ENCODE assay signal across 8 cellular contexts in the genomic region with DNA sequence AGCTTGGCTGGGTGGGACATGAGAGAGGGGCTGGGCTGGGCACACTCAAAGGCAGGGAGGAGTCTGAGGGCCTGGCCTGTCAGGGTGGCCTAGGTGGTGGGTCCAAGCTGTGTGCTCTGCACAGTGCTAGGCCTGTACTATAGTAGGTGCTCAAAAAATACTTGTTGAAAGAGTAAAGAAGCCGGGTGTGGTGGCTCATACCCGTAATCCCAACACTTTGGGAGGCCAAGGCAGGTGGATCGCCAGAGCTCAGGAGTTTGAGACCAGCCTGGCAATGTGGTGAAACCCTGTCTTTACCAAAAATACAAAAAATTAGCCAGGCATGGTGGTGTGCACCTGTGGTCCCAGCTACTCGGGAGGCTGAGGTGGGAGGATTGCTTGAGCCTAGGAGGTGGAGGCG. TPM values are rescaled to one million over a fixed set of nuclear protein-coding genes. Genes with fewer than 3 reads are reported as not detected.
A peak's percentile ranks its signal among the peaks of the same experiment; 100 is the strongest.
DNase-seq lines count a peak whose midpoint lies in the region; ATAC-seq and TF ChIP-seq lines count a peak whose summit lies in the region.
"Not testable (repeated sequence)": the region's sequence is repeated elsewhere in the genome, so short reads cannot be mapped to it uniquely, and the experiment has no call there.

No MANE protein-coding gene starts in this region.

- no CpG with 5 or more reads among the region's 5 CpGs for WGBS in H9 (ENCODE audit: extremely low coverage, insufficient read length, low lambda C conversion rate)
- WGBS in mammary epithelial cell (ENCODE audit: low coverage, missing lambda C conversion rate): 75% methylated on average over 4 of the region's 5 CpGs
- WGBS in mesenchymal stem cell: 97% methylated on average over 3 of the region's 5 CpGs

- not testable (repeated sequence) for H2BK20ac ChIP-seq in H9 (ENCODE audit: low read depth, low read length, poor library complexity, severe bottlenecking)

- not testable (repeated sequence) for H3K4me3 ChIP-seq in mammary epithelial cell (replicated peaks in 1 of 3; ENCODE audit: insufficient read depth in 1 of 3, low read depth in 2 of 3, low read length in 3 of 3); mesenchymal stem cell (ENCODE audit: insufficient read depth in 1 of 2, low read depth in 1 of 2, low read length in 2 of 2); neural progenitor cell; uterus

- H3F3A ChIP-seq in neural progenitor cell (ENCODE audit: low read depth): peaks cover 40% of the 10 kb centered on the region

- CTCF ChIA-PET in mammary epithelial cell (lab: Charles Lee; ENCODE audit: low non-redundant PET): not testable (repeated sequence)

- not testable (repeated sequence) for H3K36me3 ChIP-seq in mammary epithelial cell (ENCODE audit: insufficient read depth, low read length); neural progenitor cell; uterus
- H3K36me3 ChIP-seq in mesenchymal stem cell (ENCODE audit: control insufficient read depth in 1 of 2, insufficient read depth in 2 of 2, low read depth in 1 of 2, low read length in 2 of 2): peaks cover 5 to 55% of the 10 kb centered on the region in 2 experiments

- H2AFZ ChIP-seq in H9 (ENCODE audit: low read length); mammary epithelial cell (ENCODE audit: low read depth, low read length); mesenchymal stem cell (ENCODE audit: low read depth, low read length); neural progenitor cell (replicated peaks): not testable (repeated sequence)

- BruUV-seq in mammary epithelial cell (replicated peaks; lab: Mats Ljungman, UMichigan): not testable (repeated sequence)

- not testable (repeated sequence) for H4K8ac ChIP-seq in H9 (replicated peaks; ENCODE audit: insufficient read length, low read depth, low read length)
- H4K8ac ChIP-seq in mesenchymal stem cell (ENCODE audit: low read length): peak overlapping the region; percentile 64

- H2AK5ac ChIP-seq in H9 (ENCODE audit: insufficient read length, low read length); mesenchymal stem cell (ENCODE audit: low read length, severe bottlenecking): not testable (repeated sequence)

- H3K18ac ChIP-seq in H9 (ENCODE audit: insufficient read length, low read depth, low read length): peak overlapping the region; percentile 62
- not testable (repeated sequence) for H3K18ac ChIP-seq in mesenchymal stem cell (ENCODE audit: low read depth in 1 of 2, low read length in 2 of 2)

- H3K27ac Mint-ChIP-seq in H9: peak overlapping the region; percentile 95 to 100 (median 97)
- not testable (repeated sequence) for H3K27ac Mint-ChIP-seq in T-helper 2 cell treated with Interferon-gamma antibody and Interleukin-4, amounts not matched to agents 5 μg/mL and 100 μg/mL, for 36 hours
- H3K27ac Mint-ChIP-seq in glutamatergic neuron (ENCODE audit: unreplicated experiment): peak overlapping the region; percentile 89
- peak overlapping the region; percentile 60 for H3K27ac Mint-ChIP-seq in neural progenitor cell
- H3K27ac Mint-ChIP-seq in stimulated activated naive CD8-positive, alpha-beta T cell treated with anti-CD3 and anti-CD28 coated beads, Interleukin-15, amount 100 ng/mL, for 72 hours: peak overlapping the region; percentile 38 to 91

- H3K23me2 ChIP-seq in H9 (ENCODE audit: insufficient read length, low read depth, low read length, poor library complexity, severe bottlenecking): not testable (repeated sequence)

- H3K4me1 ChIP-seq in H9 (ENCODE audit: insufficient read depth, low read length); uterus: not testable (repeated sequence)
- H3K4me1 ChIP-seq in mammary epithelial cell (ENCODE audit: insufficient read depth, low read length) (peaks cover 53% of the 10 kb centered on the region), mesenchymal stem cell (ENCODE audit: control insufficient read depth, insufficient read depth, low read depth, low read length) (peaks cover 20% of the 10 kb centered on the region), neural progenitor cell (peaks cover 58% of the 10 kb centered on the region)

- H2BK15ac ChIP-seq in H9 (ENCODE audit: low read depth, low read length); mesenchymal stem cell (ENCODE audit: low read depth, poor library complexity, severe bottlenecking): not testable (repeated sequence)

- not testable (repeated sequence) for H4K91ac ChIP-seq in H9 (ENCODE audit: insufficient read length, low read depth, low read length)
- peak overlapping the region; percentile 29 for H4K91ac ChIP-seq in mesenchymal stem cell (ENCODE audit: low read length)

- not testable (repeated sequence) for TF ChIP-seq POLR2A in uterus (IDR thresholded peaks at IDR 0.05)

- not testable (repeated sequence) for H3K27me3 Mint-ChIP-seq in H9 (ENCODE audit: low read depth); glutamatergic neuron (ENCODE audit: unreplicated experiment); neural progenitor cell (ENCODE audit: insufficient read depth, low read depth)
- peaks cover 12% of the 10 kb centered on the region for H3K27me3 Mint-ChIP-seq in T-helper 2 cell treated with Interferon-gamma antibody and Interleukin-4, amounts not matched to agents 5 μg/mL and 100 μg/mL, for 36 hours (ENCODE audit: low read depth)
- peaks cover 49% of the 10 kb centered on the region for H3K27me3 Mint-ChIP-seq in stimulated activated naive CD8-positive, alpha-beta T cell treated with anti-CD3 and anti-CD28 coated beads, Interleukin-15, amount 100 ng/mL, for 72 hours

- not testable (repeated sequence) for H3K9ac ChIP-seq in H9 (ENCODE audit: extremely low read depth, insufficient read length, low read length); mesenchymal stem cell (ENCODE audit: low read length); neural progenitor cell
- H3K9ac ChIP-seq in mammary epithelial cell (ENCODE audit: insufficient read depth, low read length): peak overlapping the region; percentile 29

- H3K4me2 ChIP-seq in H9 (ENCODE audit: insufficient read depth, insufficient read length, low read length) (peak overlapping the region; percentile 1), mammary epithelial cell (ENCODE audit: insufficient read depth, low read depth, low read length) (peak overlapping the region; percentile 70), neural progenitor cell (peak overlapping the region; percentile 73)
- not testable (repeated sequence) for H3K4me2 ChIP-seq in mesenchymal stem cell (ENCODE audit: low read length, poor library complexity, severe bottlenecking)

- not testable (repeated sequence) for TF ChIP-seq CTCF in H9 (conservative IDR thresholded peaks at IDR 0.05); mammary epithelial cell (conservative IDR thresholded peaks at IDR 0.05 in 1 of 2, IDR thresholded peaks at IDR 0.05 in 1 of 2; ENCODE audit: extremely low read depth in 1 of 2, insufficient read depth in 1 of 2, low read depth in 1 of 2, low read length in 2 of 2); glutamatergic neuron (IDR thresholded peaks at IDR 0.05; ENCODE audit: partially characterized antibody, unreplicated experiment); neural progenitor cell (IDR thresholded peaks at IDR 0.05); uterus (IDR thresholded peaks at IDR 0.05)

- dilution Hi-C loops in mammary epithelial cell (cut with HindIII; ENCODE audit: low sequenced_read_pairs): loop anchor here (25.0 kb wide), 1 partner anchor 388 kb away; a partner anchor contains a TSS

- intact Hi-C loops in mammary epithelial cell (cut with micrococcal nuclease); uterus (cut with DNase I; ENCODE audit: low total_unique reads): not testable (repeated sequence)

- not testable (repeated sequence) for H3T11ph ChIP-seq in H9 (ENCODE audit: low read length)

- H3K9me3 Mint-ChIP-seq in H9; T-helper 2 cell treated with Interferon-gamma antibody and Interleukin-4, amounts not matched to agents 5 μg/mL and 100 μg/mL, for 36 hours; glutamatergic neuron (ENCODE audit: unreplicated experiment); neural progenitor cell; stimulated activated naive CD8-positive, alpha-beta T cell treated with anti-CD3 and anti-CD28 coated beads, Interleukin-15, amount 100 ng/mL, for 72 hours: not testable (repeated sequence)

- H3K4me3 Mint-ChIP-seq in H9: peak overlapping the region; percentile 48 to 73; a peak in 4 of 5 replicates
- peak overlapping the region; percentile 43 for H3K4me3 Mint-ChIP-seq in T-helper 2 cell treated with Interferon-gamma antibody and Interleukin-4, amounts not matched to agents 5 μg/mL and 100 μg/mL, for 36 hours
- H3K4me3 Mint-ChIP-seq in glutamatergic neuron (ENCODE audit: unreplicated experiment): peak overlapping the region; percentile 38
- peak overlapping the region; percentile 71 for H3K4me3 Mint-ChIP-seq in neural progenitor cell
- H3K4me3 Mint-ChIP-seq in stimulated activated naive CD8-positive, alpha-beta T cell treated with anti-CD3 and anti-CD28 coated beads, Interleukin-15, amount 100 ng/mL, for 72 hours: peak overlapping the region; percentile 16 to 62

- H2BK12ac ChIP-seq in H9 (ENCODE audit: insufficient read length, low read depth, low read length); mesenchymal stem cell (ENCODE audit: low read length in 2 of 2): not testable (repeated sequence)

- H3K23ac ChIP-seq in H9 (ENCODE audit: insufficient read length, low read depth, low read length); mesenchymal stem cell (ENCODE audit: low read length in 2 of 2): not testable (repeated sequence)

- not testable (repeated sequence) for H3K9me3 ChIP-seq in H9 (ENCODE audit: control insufficient read depth, low read depth, low read length); mammary epithelial cell (replicated peaks; ENCODE audit: insufficient read depth, low read length); mesenchymal stem cell (ENCODE audit: control insufficient read depth, low read length); neural progenitor cell (ENCODE audit: low read depth); uterus

- H3K79me1 ChIP-seq in H9 (ENCODE audit: insufficient read depth, low read depth, low read length, poor library complexity, severe bottlenecking): not testable (repeated sequence)
- peaks cover 16% of the 10 kb centered on the region for H3K79me1 ChIP-seq in mesenchymal stem cell (replicated peaks; ENCODE audit: low read length, poor library complexity, severe bottlenecking)

- not testable (repeated sequence) for H3K27me3 ChIP-seq in H9 (ENCODE audit: insufficient read depth, low read length); mammary epithelial cell (ENCODE audit: insufficient read depth, low read length); mesenchymal stem cell (ENCODE audit: control insufficient read depth in 1 of 2, insufficient read depth in 1 of 2, low read length in 2 of 2); neural progenitor cell; uterus

- not testable (repeated sequence) for H4K20me1 ChIP-seq in H9 (ENCODE audit: control insufficient read depth, insufficient read depth, insufficient read length); mammary epithelial cell (ENCODE audit: insufficient read depth, low read length)
- H4K20me1 ChIP-seq in neural progenitor cell (ENCODE audit: low read depth): peaks cover 43% of the 10 kb centered on the region

- not testable (repeated sequence) for H3K27ac ChIP-seq in H9 (ENCODE audit: insufficient read length, low read depth, low read length); mesenchymal stem cell (ENCODE audit: low read length, poor library complexity, severe bottlenecking); neural progenitor cell
- H3K27ac ChIP-seq in mammary epithelial cell (ENCODE audit: insufficient read depth, low read depth, low read length): peak overlapping the region; percentile 43
- H3K27ac ChIP-seq in uterus: peak overlapping the region; percentile 72 to 82

- not testable (repeated sequence) for H3K56ac ChIP-seq in H9 (ENCODE audit: insufficient read length, low read depth, low read length)

- in situ Hi-C loops in mammary epithelial cell (cut with MboI; ENCODE audit: low sequenced_read_pairs in 2 of 2): loop anchor here in 1 of 2 donors (25.0 kb wide), 1 partner anchor 388 kb away; a partner anchor contains a TSS

- H3K79me2 ChIP-seq in H9 (ENCODE audit: insufficient read depth, low read length): not testable (repeated sequence)
- H3K79me2 ChIP-seq in mammary epithelial cell (ENCODE audit: insufficient read depth, low read length): peaks cover 78% of the 10 kb centered on the region
- peaks cover 16% of the 10 kb centered on the region for H3K79me2 ChIP-seq in neural progenitor cell (ENCODE audit: low read depth)

- peaks cover 82 to 92% of the 10 kb centered on the region in 2 experiments for H3K4me1 Mint-ChIP-seq in H9
- not testable (repeated sequence) for H3K4me1 Mint-ChIP-seq in T-helper 2 cell treated with Interferon-gamma antibody and Interleukin-4, amounts not matched to agents 5 μg/mL and 100 μg/mL, for 36 hours (ENCODE audit: low read depth); stimulated activated naive CD8-positive, alpha-beta T cell treated with anti-CD3 and anti-CD28 coated beads, Interleukin-15, amount 100 ng/mL, for 72 hours
- peaks cover 44% of the 10 kb centered on the region for H3K4me1 Mint-ChIP-seq in glutamatergic neuron (ENCODE audit: low read depth, unreplicated experiment)
- H3K4me1 Mint-ChIP-seq in neural progenitor cell: peaks cover 70% of the 10 kb centered on the region

- H3K4ac ChIP-seq in H9 (ENCODE audit: low read depth, low read length); mesenchymal stem cell (ENCODE audit: low read depth in 1 of 2, low read length in 2 of 2): not testable (repeated sequence)

- H2BK120ac ChIP-seq in H9 (ENCODE audit: low read depth, low read length, poor library complexity, severe bottlenecking); mesenchymal stem cell (ENCODE audit: low read depth, low read length): not testable (repeated sequence)

- peaks cover 12 to 40% (median 39%) of the 10 kb centered on the region in 3 experiments; a peak in 6 of 7 replicates for H3K36me3 Mint-ChIP-seq in H9 (ENCODE audit: insufficient read depth in 1 of 3, low read depth in 3 of 3)
- H3K36me3 Mint-ChIP-seq in T-helper 2 cell treated with Interferon-gamma antibody and Interleukin-4, amounts not matched to agents 5 μg/mL and 100 μg/mL, for 36 hours (ENCODE audit: low read depth); glutamatergic neuron (ENCODE audit: unreplicated experiment): not testable (repeated sequence)
- H3K36me3 Mint-ChIP-seq in neural progenitor cell: peaks cover 17% of the 10 kb centered on the region

- not testable (repeated sequence) for H3K14ac ChIP-seq in H9 (ENCODE audit: insufficient read depth, low read length); mesenchymal stem cell (ENCODE audit: low read length in 2 of 2)

- not testable (repeated sequence) for H4K5ac ChIP-seq in H9 (ENCODE audit: insufficient read length, low read depth, low read length)

- H2BK5ac ChIP-seq in H9 (ENCODE audit: insufficient read length, low read length); mesenchymal stem cell (ENCODE audit: low read depth, low read length, poor library complexity, severe bottlenecking): not testable (repeated sequence)

- not testable (repeated sequence) for ATAC-seq in stimulated activated naive CD8-positive, alpha-beta T cell treated with anti-CD3 and anti-CD28 coated beads, Interleukin-15, amount 100 ng/mL, for 72 hours

- DNase-seq in H9; T-helper 2 cell treated with Interferon-gamma antibody and Interleukin-4, amounts not matched to agents 5 μg/mL and 100 μg/mL, for 36 hours (ENCODE audit: low spot score); mammary epithelial cell; glutamatergic neuron; mesenchymal stem cell; neural progenitor cell (ENCODE audit: low spot score); stimulated activated naive CD8-positive, alpha-beta T cell treated with anti-CD3 and anti-CD28 coated beads, Interleukin-15, amount 100 ng/mL, for 72 hours; uterus: not testable (repeated sequence)

RNA-seq across cellular contexts. Expression of a gene that starts 18.7 kb away (rescaled TPM):
- total RNA-seq in H9 (2021) (192 and 193 TPM in 2 replicates), mammary epithelial cell (100 to 1,000 TPM; 152 to 200 TPM), glutamatergic neuron (ENCODE audit: unreplicated experiment) (171 TPM), neural progenitor cell (ENCODE audit: low replicate concordance) (71.1 and 119 TPM in 2 replicates), uterus (100 to 1,000 TPM in 2 of 4 donors, 10 to 100 TPM in 2; 24.7 to 172 (median 124) TPM)
- polyA plus RNA-seq in mammary epithelial cell: 131 TPM
- 442 TPM for polyA minus RNA-seq in mammary epithelial cell
- polyA plus RNA-seq in mesenchymal stem cell (2013, experiment 1 of 2): 51.3 TPM
- polyA plus RNA-seq in mesenchymal stem cell (2013, experiment 2 of 2): 51.0 TPM
